12 cellular contexts compared by ENCODE assay signal in the genomic region with DNA sequence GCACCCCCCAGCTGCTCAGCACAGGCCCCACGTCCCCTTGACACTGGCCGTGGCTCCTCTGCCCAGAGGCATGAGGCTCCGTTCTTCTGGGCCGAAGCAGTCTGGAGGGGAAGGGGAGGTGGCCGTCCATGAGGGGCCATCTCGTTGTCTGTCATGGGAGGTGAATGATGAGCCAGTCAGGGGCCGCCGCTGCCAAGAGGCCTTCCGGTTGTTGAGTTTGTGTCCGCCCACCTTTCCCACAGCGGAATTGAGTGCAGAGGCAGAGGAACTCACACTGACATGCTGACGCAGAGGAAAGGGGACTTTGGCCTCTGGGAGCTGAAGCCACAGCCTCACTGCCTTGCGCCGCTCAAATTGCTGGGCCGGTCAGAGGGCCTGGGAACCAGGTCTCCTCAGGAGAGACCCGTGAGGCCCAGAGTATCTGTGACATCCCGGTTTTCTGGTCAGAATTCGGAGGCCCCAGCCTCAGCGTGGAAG.
DNase-seq lines count a peak whose midpoint lies in the region; ATAC-seq, FAIRE-seq and TF ChIP-seq lines count a peak whose summit lies in the region.
"Had no signal": no experiment of that assay in that cellular context is flagged by ENCODE, and none has a peak within 500 bp of the region (broad histone marks: within the 10 kb centered on the region; RNA-seq: fewer than 3 reads in every experiment).

No MANE protein-coding gene starts in this region.

- 53 to 66% methylated on average over 4 to 19 of the region's 19 CpGs for WGBS in upper lobe of left lung, 2 donors

- no peaks in the 10 kb centered on the region for H3K36me3 Mint-ChIP-seq in activated T-helper 17 cell treated with anti-CD3 and anti-CD28 coated beads, Interleukin-2, amount 50 U/mL, for 72 hours (ENCODE audit: low read depth)

- ATAC-seq in HG02759 (IDR thresholded peaks at IDR 0.05; ENCODE audit: unreplicated experiment) (peak; percentile 70), upper lobe of left lung (ENCODE audit: low FRiP score in 2 of 2) (no peak)
- ATAC-seq in activated T-helper 17 cell treated with anti-CD3 and anti-CD28 coated beads, Interleukin-2, amount 50 U/mL, for 72 hours (replicated peaks) = peak; percentile 74

- peaks cover 0 to 9% (median 2%) of the 10 kb centered on the region in 4 donors for H3K4me1 ChIP-seq in upper lobe of left lung

- H3K4me1 Mint-ChIP-seq in activated T-helper 17 cell treated with anti-CD3 and anti-CD28 coated beads, Interleukin-2, amount 50 U/mL, for 72 hours = no peaks in the 10 kb centered on the region
- H3K4me1 Mint-ChIP-seq: endodermal cell had no signal

- no peak overlapping the region for H3K4me3 Mint-ChIP-seq in activated T-helper 17 cell treated with anti-CD3 and anti-CD28 coated beads, Interleukin-2, amount 50 U/mL, for 72 hours
- H3K4me3 Mint-ChIP-seq: endodermal cell had no signal

- no peaks in the 10 kb centered on the region for H3K27me3 ChIP-seq in upper lobe of left lung
- H3K27me3 ChIP-seq: uterus had no signal

- no peak for FAIRE-seq in RCC 7860 (lab: Jason Lieb, UNC)

- H3K27me3 Mint-ChIP-seq in activated T-helper 17 cell treated with anti-CD3 and anti-CD28 coated beads, Interleukin-2, amount 50 U/mL, for 72 hours = peaks cover 6% of the 10 kb centered on the region

- H3K9me3 Mint-ChIP-seq in activated T-helper 17 cell treated with anti-CD3 and anti-CD28 coated beads, Interleukin-2, amount 50 U/mL, for 72 hours = no peaks in the 10 kb centered on the region
- H3K9me3 Mint-ChIP-seq: endodermal cell had no signal

- no peak overlapping the region for H3K4me3 ChIP-seq in upper lobe of left lung
- H3K4me3 ChIP-seq: uterus had no signal

- TF ChIP-seq POLR2A in upper lobe of left lung (IDR thresholded peaks at IDR 0.05) = no peak

- no peak for TF ChIP-seq EP300 in upper lobe of left lung (IDR thresholded peaks at IDR 0.05)

- no peak overlapping the region for H3K27ac Mint-ChIP-seq in activated T-helper 17 cell treated with anti-CD3 and anti-CD28 coated beads, Interleukin-2, amount 50 U/mL, for 72 hours
- H3K27ac Mint-ChIP-seq: endodermal cell had no signal

- no peaks in the 10 kb centered on the region for H3K9me3 ChIP-seq in upper lobe of left lung
- H3K9me3 ChIP-seq: uterus had no signal

- H3K36me3 ChIP-seq in upper lobe of left lung = no peaks in the 10 kb centered on the region
- H3K36me3 ChIP-seq: uterus had no signal

- DNase-seq in Ammon's horn (ENCODE audit: low spot score) (peak; percentile 38), mucosa of gallbladder (ENCODE audit: low spot score) (peak; percentile 48), upper lobe of left lung (no peak), RCC 7860 (ENCODE audit: low spot score) (no peak), middle frontal gyrus (ENCODE audit: extremely low spot score, low spot score) (no peak)
- DNase-seq in activated effector memory CD4-positive, alpha-beta T cell treated with Interleukin-2 at 50 U/mL for 16 hours = no peak
- DNase-seq: endodermal cell, kidney glomerular epithelial cell, MM.1S, uterus had no signal

- TF ChIP-seq CTCF in upper lobe of left lung (IDR thresholded peaks at IDR 0.05) = no peak

- no peak overlapping the region for H3K27ac ChIP-seq in upper lobe of left lung
- H3K27ac ChIP-seq: uterus had no signal

Comparison
In these comparisons a context has a peak if more than half of its experiments do, and no peak if none do; other contexts are left out.
1. DNase-seq: peak in Ammon's horn (single experiment) and mucosa of gallbladder (single experiment); none in upper lobe of left lung (0 of 2), RCC 7860 (single experiment), activated effector memory CD4-positive, alpha-beta T cell treated with Interleukin-2 at 50 U/mL for 16 hours (single experiment) and middle frontal gyrus (single experiment).
2. ATAC-seq: peak in HG02759 (single experiment) and activated T-helper 17 cell treated with anti-CD3 and anti-CD28 coated beads, Interleukin-2, amount 50 U/mL, for 72 hours (single experiment); none in upper lobe of left lung (0 of 2).